Comparison of ENCODE assay signal across 9 cellular contexts in the genomic region with DNA sequence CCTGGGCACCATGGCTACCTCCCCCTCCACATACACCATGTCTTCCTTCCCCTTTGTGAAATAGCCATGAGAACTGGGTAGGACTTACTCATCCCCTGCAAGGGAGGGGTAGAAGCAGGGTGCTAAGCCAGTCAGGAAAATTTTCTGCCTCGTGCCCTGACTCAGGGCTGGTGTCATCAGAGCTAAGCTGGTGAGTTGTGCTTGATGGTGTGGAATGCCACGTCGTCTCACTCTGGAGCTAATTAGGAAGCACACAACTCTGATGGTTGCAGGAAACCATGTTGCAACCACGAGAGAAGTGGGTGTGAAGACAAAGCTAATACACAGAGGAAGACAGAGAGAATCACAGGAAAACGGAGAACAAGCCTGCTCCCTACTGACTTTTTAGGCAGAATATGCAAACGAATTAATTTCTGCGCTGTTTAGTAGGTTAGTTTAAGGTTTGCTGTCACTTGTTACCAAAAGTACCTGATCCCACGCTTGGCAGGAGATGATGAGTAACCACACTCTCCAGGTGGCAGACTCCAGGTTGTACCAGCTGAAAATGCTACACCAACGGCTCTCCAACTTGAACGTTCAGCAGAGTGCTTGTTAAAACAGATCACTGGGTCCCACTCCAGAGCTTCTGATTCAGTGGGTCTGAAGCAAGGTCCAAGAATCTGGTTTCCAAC. TPM values are rescaled to one million over a fixed set of nuclear protein-coding genes. Genes with fewer than 3 reads are reported as not detected.
DNase-seq lines count a peak whose midpoint lies in the region; ATAC-seq and TF ChIP-seq lines count a peak whose summit lies in the region.
"Had no signal": no experiment of that assay in that cellular context is flagged by ENCODE, and none has a peak within 500 bp of the region (broad histone marks: within the 10 kb centered on the region; RNA-seq: fewer than 3 reads in every experiment).

No MANE protein-coding gene starts in this region.

- H3K27ac ChIP-seq in IMR-90 (ENCODE audit: insufficient read depth, low read length), result no peak overlapping the region
- H3K27ac ChIP-seq: PC-9 had no signal

- no peak overlapping the region for H3K23ac ChIP-seq in IMR-90 (ENCODE audit: low read depth, low read length)

- in situ Hi-C loops in IMR-90 (cut with MboI; ENCODE audit: low sequenced_read_pairs), result no loop called here

- H2AK9ac ChIP-seq in IMR-90 (replicated peaks; ENCODE audit: low read depth, low read length, poor library complexity), result peak overlapping the region; percentile 2

- H3K4ac ChIP-seq in IMR-90 (ENCODE audit: low read depth, low read length), result peak overlapping the region; percentile 46; the same call in 1 of the 2 replicates

- H4K91ac ChIP-seq in IMR-90 (ENCODE audit: insufficient read depth, low read depth, low read length), result no peak overlapping the region

- peak overlapping the region; percentile 59 for H2BK5ac ChIP-seq in IMR-90 (ENCODE audit: low read depth, low read length, poor library complexity, severe bottlenecking)

- no peak overlapping the region for H3K56ac ChIP-seq in IMR-90 (ENCODE audit: extremely low read depth, insufficient read depth, low read length)

- no peak overlapping the region for H2BK15ac ChIP-seq in IMR-90 (ENCODE audit: low read depth, low read length)

- H3K4me3 Mint-ChIP-seq in activated CD8-positive, alpha-beta T cell treated with anti-CD3 and anti-CD28 coated beads, Interleukin-2, amount 10 ng/mL, durations not matched to agents 7 days and 5 days, result peak overlapping the region; percentile 7

- H3K14ac ChIP-seq in IMR-90 (replicated peaks; ENCODE audit: low read depth, low read length), result peak overlapping the region; percentile 70

- dilution Hi-C loops in IMR-90 (cut with HindIII; ENCODE audit: low sequenced_read_pairs, unreplicated experiment), result no loop called here

- peak overlapping the region; percentile 2; the same call in 1 of the 2 replicates for H3K18ac ChIP-seq in IMR-90 (ENCODE audit: low read depth, low read length)

- peak overlapping the region; percentile 17; the same call in 1 of the 2 replicates for H4K5ac ChIP-seq in IMR-90 (ENCODE audit: low read depth, low read length)

- CTCF ChIA-PET in IMR-90 (lab: Yijun Ruan, JAX), result interaction anchor here (0.6 kb wide), 1 partner anchor 217 kb away, joined by 6 read pairs; no protein-coding TSS in a partner anchor
- CTCF ChIA-PET in activated CD8-positive, alpha-beta T cell treated with anti-CD3 and anti-CD28 coated beads, Interleukin-2, amount 10 ng/mL, durations not matched to agents 7 days and 5 days (lab: Charles Lee), result interaction anchor here (0.7 to 2.1 kb wide), 8 partner anchors 10 to 222 kb away, joined by 3 to 8 read pairs (median 4); no protein-coding TSS in a partner anchor

- H3K4me3 ChIP-seq in IMR-90 (ENCODE audit: insufficient read depth, low read depth, low read length), result no peak overlapping the region
- H3K4me3 ChIP-seq: PC-9 had no signal

- peaks cover 21% of the 10 kb centered on the region for H3K9me1 ChIP-seq in IMR-90 (ENCODE audit: insufficient read depth, low read length)

- intact Hi-C loops in IMR-90 (cut with micrococcal nuclease), result no loop called here

- no peak for TF ChIP-seq RAD21 in IMR-90 (IDR thresholded peaks at IDR 0.05; ENCODE audit: low read length)

- H3K79me1 ChIP-seq in IMR-90 (ENCODE audit: low read depth in 1 of 2, low read length in 2 of 2), result peaks cover 21 to 59% of the 10 kb centered on the region in 2 experiments

- no peaks in the 10 kb centered on the region for H3K27me3 ChIP-seq in IMR-90 (ENCODE audit: control insufficient read depth, insufficient read depth, low read length)

- TF ChIP-seq CTCF in IMR-90 (conservative IDR thresholded peaks at IDR 0.05; ENCODE audit: low read depth, low read length), result no peak

- H3K27me3 Mint-ChIP-seq in activated CD8-positive, alpha-beta T cell treated with anti-CD3 and anti-CD28 coated beads, Interleukin-2, amount 10 ng/mL, durations not matched to agents 7 days and 5 days (ENCODE audit: low read depth), result no peaks in the 10 kb centered on the region

- H3K36me3 Mint-ChIP-seq in activated CD8-positive, alpha-beta T cell treated with anti-CD3 and anti-CD28 coated beads, Interleukin-2, amount 10 ng/mL, durations not matched to agents 7 days and 5 days (ENCODE audit: low read depth), result peaks cover 80% of the 10 kb centered on the region

- peak; percentile 94 for ATAC-seq in IMR-90 (ENCODE audit: low read depth)
- peak; percentile 65 for ATAC-seq in activated CD8-positive, alpha-beta T cell treated with anti-CD3 and anti-CD28 coated beads, Interleukin-2, amount 10 ng/mL, durations not matched to agents 7 days and 5 days
- ATAC-seq in HG02981 (IDR thresholded peaks at IDR 0.05; ENCODE audit: unreplicated experiment), result no peak
- ATAC-seq in GM19467 (IDR thresholded peaks at IDR 0.05; ENCODE audit: unreplicated experiment), result no peak
- no peak for ATAC-seq in GM21528 (IDR thresholded peaks at IDR 0.05; ENCODE audit: low FRiP score, unreplicated experiment)
- no peak; the same call in 2 of the 3 replicates for ATAC-seq in SK-N-SH treated with all-trans-retinoic acid at 6 μM for 48 hours

- no TSS peak for BruUV-seq in IMR-90 (replicated peaks; lab: Mats Ljungman, UMichigan)

- H2AK5ac ChIP-seq in IMR-90 (ENCODE audit: low read depth, low read length), result peak overlapping the region; percentile 45; the same call in 1 of the 2 replicates

- H2BK20ac ChIP-seq in IMR-90 (ENCODE audit: low read depth, low read length), result no peak overlapping the region

- H2AFZ ChIP-seq in IMR-90 (replicated peaks; ENCODE audit: low read length, poor library complexity), result peak overlapping the region; percentile 72
- H2AFZ ChIP-seq: PC-9 had no signal

- no peak overlapping the region for H3K4me2 ChIP-seq in IMR-90 (ENCODE audit: low read depth, low read length)
- H3K4me2 ChIP-seq: PC-9 had no signal

- no peak overlapping the region for H2BK120ac ChIP-seq in IMR-90 (ENCODE audit: low read depth, low read length)

- WGBS in IMR-90 (ENCODE audit: extremely low coverage in 2 of 2, insufficient read length in 1 of 2), 2 experiments, result 73% methylated on average over 5 of the region's 10 CpGs; no CpG with 5 or more reads in 1 of the 2 experiments

- H3K36me3 ChIP-seq in IMR-90 (ENCODE audit: control insufficient read depth, insufficient read depth, low read length), result no peaks in the 10 kb centered on the region

- H3K9ac ChIP-seq in IMR-90 (ENCODE audit: low read depth, low read length), result no peak overlapping the region

- H4K20me1 ChIP-seq in IMR-90 (ENCODE audit: insufficient read depth, low read length), result peaks cover 9% of the 10 kb centered on the region; the same call in 1 of the 2 replicates

- H3K9me3 Mint-ChIP-seq in activated CD8-positive, alpha-beta T cell treated with anti-CD3 and anti-CD28 coated beads, Interleukin-2, amount 10 ng/mL, durations not matched to agents 7 days and 5 days (ENCODE audit: insufficient read depth), result no peaks in the 10 kb centered on the region

- peaks cover 2% of the 10 kb centered on the region; the same call in 1 of the 2 replicates for H3K9me3 ChIP-seq in IMR-90 (ENCODE audit: control insufficient read depth, insufficient read depth, low read length)

- H4K8ac ChIP-seq in IMR-90 (ENCODE audit: low read depth in 2 of 2, low read length in 2 of 2), result peak overlapping the region in 1 of 2 experiments; percentile 58; a peak in 2 of 4 replicates

- TF ChIP-seq POLR2A in IMR-90 (IDR thresholded peaks at IDR 0.05; ENCODE audit: low read depth, low read length), result no peak

- peaks cover 3% of the 10 kb centered on the region; the same call in 1 of the 2 replicates for H3K4me1 ChIP-seq in IMR-90 (ENCODE audit: control insufficient read depth, insufficient read depth, low read length)

- DNase-seq in IMR-90 (peak; percentile 92), foreskin melanocyte (peak; percentile 44)
- DNase-seq in activated CD8-positive, alpha-beta T cell treated with anti-CD3 and anti-CD28 coated beads, Interleukin-2, amount 10 ng/mL, durations not matched to agents 7 days and 5 days, result peak; percentile 38
- DNase-seq in stimulated activated CD4-positive, alpha-beta T cell treated with anti-CD3 and anti-CD28 coated beads, Interleukin-1b, Interleukin-23, amount 100 ng/mL, for 4 hours (ENCODE audit: low read depth in 2 of 2), result peak; percentile 21 to 35

- POLR2A ChIA-PET in IMR-90 (lab: Charles Lee; ENCODE audit: unreplicated experiment), result no interaction called here
- POLR2A ChIA-PET in activated CD8-positive, alpha-beta T cell treated with anti-CD3 and anti-CD28 coated beads, Interleukin-2, amount 10 ng/mL, durations not matched to agents 7 days and 5 days (lab: Charles Lee), result interaction anchor here (2.4 to 2.8 kb wide), 2 partner anchors 18 to 41 kb away, joined by 9 read pairs; no protein-coding TSS in a partner anchor

- H3K27ac Mint-ChIP-seq in activated CD8-positive, alpha-beta T cell treated with anti-CD3 and anti-CD28 coated beads, Interleukin-2, amount 10 ng/mL, durations not matched to agents 7 days and 5 days, result peak overlapping the region; percentile 85

- H3K4me1 Mint-ChIP-seq in activated CD8-positive, alpha-beta T cell treated with anti-CD3 and anti-CD28 coated beads, Interleukin-2, amount 10 ng/mL, durations not matched to agents 7 days and 5 days (ENCODE audit: low read depth), result peaks cover 62% of the 10 kb centered on the region

TF ChIP-seq in IMR-90, 13 proteins besides CTCF, POLR2A, EP300 and RAD21 (continues in another document):
- TF ChIP-seq MAZ (IDR thresholded peaks at IDR 0.05; ENCODE audit: borderline replicate concordance, low read depth, low read length), result peak; percentile 83
- no peak for TF ChIP-seq CHD1 (IDR thresholded peaks at IDR 0.05; ENCODE audit: low read depth, low read length)

TF ChIP-seq in SK-N-SH treated with all-trans-retinoic acid at 6 μM for 48 hours, 23 proteins besides CTCF, POLR2A, EP300 and RAD21 (continues in another document):
- TF ChIP-seq ZFP30 (CRISPR knock-in tag; IDR thresholded peaks at IDR 0.05) (no peak), CREB5 (CRISPR knock-in tag; IDR thresholded peaks at IDR 0.05; ENCODE audit: low read depth) (no peak), SNAI2 (CRISPR knock-in tag; IDR thresholded peaks at IDR 0.05) (no peak)

RNA-seq across cellular contexts. Expression of gene STK10, which starts 54.5 kb away (rescaled TPM):
- 15.4 and 16.4 TPM in 2 replicates for total RNA-seq in IMR-90 (2012; rRNA removed)
- polyA plus RNA-seq in IMR-90 (2012; rRNA removed), result 17.8 and 18.5 TPM in 2 replicates
- polyA plus RNA-seq in IMR-90 (2012; cell fraction: cytosol; rRNA removed), result 8.9 and 15.5 TPM in 2 replicates
- polyA plus RNA-seq in IMR-90 (2012; cell fraction: nucleus; rRNA removed; ENCODE audit: low replicate concordance), result 49.7 and 83.4 TPM in 2 replicates
- total RNA-seq in activated CD8-positive, alpha-beta T cell treated with anti-CD3 and anti-CD28 coated beads, Interleukin-2, amount 10 ng/mL, durations not matched to agents 7 days and 5 days, result 100 to 1,000 TPM; 294 to 299 TPM

Comparison
In these comparisons a context has a peak if more than half of its experiments do, and no peak if none do; other contexts are left out.
1. ATAC-seq: peak in IMR-90 (single experiment) and activated CD8-positive, alpha-beta T cell treated with anti-CD3 and anti-CD28 coated beads, Interleukin-2, amount 10 ng/mL, durations not matched to agents 7 days and 5 days (single experiment); none in HG02981 (single experiment), GM19467 (single experiment), GM21528 (single experiment) and SK-N-SH treated with all-trans-retinoic acid at 6 μM for 48 hours (single experiment).
2. DNase-seq: peak in every context shown above with its lines; median percentile 92 in IMR-90; 44 in foreskin melanocyte; 38 in activated CD8-positive, alpha-beta T cell treated with anti-CD3 and anti-CD28 coated beads, Interleukin-2, amount 10 ng/mL, durations not matched to agents 7 days and 5 days; 28 in stimulated activated CD4-positive, alpha-beta T cell treated with anti-CD3 and anti-CD28 coated beads, Interleukin-1b, Interleukin-23, amount 100 ng/mL, for 4 hours.
3. RNA of gene STK10, which starts 54.5 kb away (total RNA-seq): 294 to 299 TPM in activated CD8-positive, alpha-beta T cell treated with anti-CD3 and anti-CD28 coated beads, Interleukin-2, amount 10 ng/mL, durations not matched to agents 7 days and 5 days; 15.4 to 16.4 TPM in IMR-90; every median in the first group is over 10 times any median in the second.